Comparison of ENCODE assay signal across 11 cellular contexts in the genomic region with DNA sequence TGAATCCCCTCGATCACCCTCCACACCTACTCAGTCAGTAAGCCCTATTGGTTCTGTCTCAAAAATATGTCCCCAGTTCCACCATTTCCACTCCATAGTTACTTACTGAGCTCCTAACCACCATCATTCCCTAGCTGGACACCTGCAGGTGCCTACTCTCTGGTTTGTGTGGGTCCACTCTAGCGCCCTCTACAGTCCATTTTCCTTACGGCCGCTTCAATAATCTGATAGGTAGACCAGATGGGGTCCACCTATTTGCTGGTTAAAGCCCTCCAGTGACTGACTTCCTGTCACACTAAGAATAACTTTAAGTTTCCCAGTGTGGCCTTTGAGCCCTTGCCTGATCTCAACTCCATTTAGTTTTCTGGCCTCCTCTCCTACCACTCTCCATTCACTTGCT. TPM values are rescaled to one million over a fixed set of nuclear protein-coding genes. Genes with fewer than 3 reads are reported as not detected.
DNase-seq lines count a peak whose midpoint lies in the region; ATAC-seq and TF ChIP-seq lines count a peak whose summit lies in the region.
"Had no signal": no experiment of that assay in that cellular context is flagged by ENCODE, and none has a peak within 500 bp of the region (broad histone marks: within the 10 kb centered on the region; RNA-seq: fewer than 3 reads in every experiment).

No MANE protein-coding gene starts in this region.

- intact Hi-C loops in breast epithelium (cut with DNase I; ENCODE audit: low total_unique reads), result no loop called here

- DNase-seq in GM06990 (ENCODE audit: extremely low read depth, insufficient read length) (no peak), KBM-7 (peak; percentile 71), breast epithelium (ENCODE audit: low spot score in 2 of 2) (no peak), nephron progenitor cell (no peak), NCI-H128 (lab: John Stamatoyannopoulos, UW; ENCODE audit: unreplicated experiment) (no peak)
- DNase-seq in effector memory CD4-positive, alpha-beta T cell, result no peak
- DNase-seq: activated effector memory CD4-positive, alpha-beta T cell treated with Interleukin-2 at 50 U/mL for 16 hours had no signal

- H3K4me1 Mint-ChIP-seq in nephron progenitor cell, result peaks cover 58% of the 10 kb centered on the region

- H3K4me3 Mint-ChIP-seq in nephron progenitor cell, result no peak overlapping the region
- H3K4me3 Mint-ChIP-seq: natural killer cell treated with Interleukin-12 subunit alpha and Interleukin-12 subunit beta and Interleukin-15 and Interleukin-18, amount 100 ng/mL, for 72 hours had no signal

- H3K27ac ChIP-seq in breast epithelium, result peak overlapping the region; percentile 81
- H3K27ac ChIP-seq in effector memory CD4-positive, alpha-beta T cell (ENCODE audit: insufficient read depth, low read length, poor library complexity, severe bottlenecking), result no peak overlapping the region

- peaks cover 8 to 9% of the 10 kb centered on the region in 2 donors for H3K4me1 ChIP-seq in breast epithelium
- H3K4me1 ChIP-seq in effector memory CD4-positive, alpha-beta T cell (ENCODE audit: control insufficient read depth, insufficient read depth, low read length, poor library complexity, severe bottlenecking), result no peaks in the 10 kb centered on the region

- no peak for ATAC-seq in GM21390 (IDR thresholded peaks at IDR 0.05; ENCODE audit: unreplicated experiment)
- ATAC-seq in GM21367 (IDR thresholded peaks at IDR 0.05; ENCODE audit: unreplicated experiment), result no peak

- no peak overlapping the region for H3K27ac Mint-ChIP-seq in nephron progenitor cell
- H3K27ac Mint-ChIP-seq: natural killer cell treated with Interleukin-12 subunit alpha and Interleukin-12 subunit beta and Interleukin-15 and Interleukin-18, amount 100 ng/mL, for 72 hours had no signal

- H3K4me3 ChIP-seq in GM06990 (replicated peaks; ENCODE audit: low read depth, low read length) (no peak overlapping the region), breast epithelium (no peak overlapping the region)
- no peak overlapping the region for H3K4me3 ChIP-seq in effector memory CD4-positive, alpha-beta T cell (ENCODE audit: insufficient read depth, low read depth, low read length, poor library complexity, severe bottlenecking)
- H3K4me3 ChIP-seq: HAP-1 had no signal

- no peaks in the 10 kb centered on the region for H3K9me3 ChIP-seq in breast epithelium
- H3K9me3 ChIP-seq in effector memory CD4-positive, alpha-beta T cell (ENCODE audit: control insufficient read depth, low read length), result no peaks in the 10 kb centered on the region
- H3K9me3 ChIP-seq: HAP-1 had no signal

- TF ChIP-seq CTCF in GM06990 (IDR thresholded peaks at IDR 0.05; ENCODE audit: insufficient read depth, low read length, poor library complexity, severe bottlenecking), result peak; percentile 36
- no peak for TF ChIP-seq CTCF in breast epithelium (IDR thresholded peaks at IDR 0.05)
- peak; percentile 28 for TF ChIP-seq CTCF in nephron progenitor cell (IDR thresholded peaks at IDR 0.05)

- in situ Hi-C loops in KBM-7 (cut with MboI; ENCODE audit: low pct_unique_long_range_greater_than_20kb, low sequenced_read_pairs), result no loop called here

- H3K36me3 ChIP-seq in GM06990 (ENCODE audit: control insufficient read depth, insufficient read depth, low read length) (no peaks in the 10 kb centered on the region), breast epithelium (no peaks in the 10 kb centered on the region)
- H3K36me3 ChIP-seq in effector memory CD4-positive, alpha-beta T cell (ENCODE audit: control insufficient read depth, insufficient read depth, low read length), result no peaks in the 10 kb centered on the region
- H3K36me3 ChIP-seq: HAP-1 had no signal

- H3K27me3 ChIP-seq in GM06990 (replicated peaks; ENCODE audit: control insufficient read depth, insufficient read depth, low read length), result peaks cover 2% of the 10 kb centered on the region
- no peaks in the 10 kb centered on the region for H3K27me3 ChIP-seq in breast epithelium
- H3K27me3 ChIP-seq in effector memory CD4-positive, alpha-beta T cell (replicated peaks; ENCODE audit: control insufficient read depth, insufficient read depth, low read length, poor library complexity, severe bottlenecking), result peaks cover 14% of the 10 kb centered on the region

- H3K9me3 Mint-ChIP-seq in nephron progenitor cell, result no peaks in the 10 kb centered on the region
- H3K9me3 Mint-ChIP-seq: natural killer cell treated with Interleukin-12 subunit alpha and Interleukin-12 subunit beta and Interleukin-15 and Interleukin-18, amount 100 ng/mL, for 72 hours had no signal

- no peak for TF ChIP-seq POLR2A in breast epithelium (IDR thresholded peaks at IDR 0.05)

- H3K36me3 Mint-ChIP-seq in nephron progenitor cell (ENCODE audit: low read depth), result peaks cover 5% of the 10 kb centered on the region
- H3K36me3 Mint-ChIP-seq: natural killer cell treated with Interleukin-12 subunit alpha and Interleukin-12 subunit beta and Interleukin-15 and Interleukin-18, amount 100 ng/mL, for 72 hours had no signal

- H3K27me3 Mint-ChIP-seq in nephron progenitor cell (ENCODE audit: low read depth, poor library complexity), result no peaks in the 10 kb centered on the region

RNA-seq across cellular contexts. Expression of a gene that starts 5.0 kb away (rescaled TPM):
- total RNA-seq in breast epithelium, result 10 to 100 TPM in 1 of 3 donors, 1 to 10 TPM in 2; 5.6 to 15.4 (median 7.4) TPM
- total RNA-seq: natural killer cell treated with Interleukin-12 subunit alpha and Interleukin-12 subunit beta and Interleukin-15 and Interleukin-18, amount 100 ng/mL, for 72 hours had no signal

RNA-seq across cellular contexts. Expression of a gene that starts 44.6 kb away (rescaled TPM):
- total RNA-seq in breast epithelium, result 10 to 100 TPM in 2 of 3 donors, 1 to 10 TPM in 1; 9.6 to 19.3 (median 17.4) TPM

Comparison
In these comparisons a context has a peak if more than half of its experiments do, and no peak if none do; other contexts are left out.
1. CTCF ChIP-seq: peak in GM06990 (single experiment) and nephron progenitor cell (single experiment); none in breast epithelium (0 of 3).